In genomic region chr14:68088463-68088862, GRCh38 we compare ENCODE assay signal across 9 cellular contexts.
DNase-seq lines count a peak whose midpoint lies in the region; ATAC-seq and TF ChIP-seq lines count a peak whose summit lies in the region.
"Had no signal": no experiment of that assay in that cellular context is flagged by ENCODE, and none has a peak within 500 bp of the region (broad histone marks: within the 10 kb centered on the region; RNA-seq: fewer than 3 reads in every experiment).

No MANE protein-coding gene starts in this region.

- peaks cover 4% of the 10 kb centered on the region for H3K4me1 ChIP-seq in ovary (ENCODE audit: insufficient read depth)
- no peaks in the 10 kb centered on the region for H3K4me1 ChIP-seq in Caco-2
- H3K4me1 ChIP-seq in PC-3 (ENCODE audit: insufficient read depth, low read length) = no peaks in the 10 kb centered on the region
- H3K4me1 ChIP-seq: pancreas had no signal

- no peaks in the 10 kb centered on the region for H3K36me3 Mint-ChIP-seq in Caco-2 (ENCODE audit: insufficient read depth, unreplicated experiment)

- no peak overlapping the region for H3K4me2 ChIP-seq in PC-3 (ENCODE audit: low read length)

- CTCF ChIA-PET in Caco-2 (lab: Charles Lee) = no interaction called here
- CTCF ChIA-PET in PC-3 (lab: Charles Lee) = no interaction called here

- no TSS peak for BruUV-seq in Caco-2 (replicated peaks; lab: Mats Ljungman, UMichigan)
- BruUV-seq in PC-3 (replicated peaks; lab: Mats Ljungman, UMichigan) = no TSS peak

- H3K9me3 ChIP-seq in ovary (no peaks in the 10 kb centered on the region), Caco-2 (no peaks in the 10 kb centered on the region), PC-3 (ENCODE audit: low read length) (no peaks in the 10 kb centered on the region)
- H3K9me3 ChIP-seq: pancreas had no signal

- no peak overlapping the region for H3K4me3 Mint-ChIP-seq in Caco-2 (ENCODE audit: unreplicated experiment)

- H3K79me2 ChIP-seq in PC-3 (ENCODE audit: low read length) = no peaks in the 10 kb centered on the region

- no peak for TF ChIP-seq POLR2A in ovary (IDR thresholded peaks at IDR 0.05)

- H4K20me1 ChIP-seq in PC-3 (ENCODE audit: low read length) = no peaks in the 10 kb centered on the region

- no peak overlapping the region for H3K9ac ChIP-seq in PC-3 (ENCODE audit: low read length)

- no peak overlapping the region for H2AFZ ChIP-seq in PC-3 (ENCODE audit: low read length)

- no peaks in the 10 kb centered on the region for H3K27me3 Mint-ChIP-seq in Caco-2 (ENCODE audit: insufficient read depth, unreplicated experiment)

- H3K36me3 ChIP-seq in ovary (no peaks in the 10 kb centered on the region), Caco-2 (ENCODE audit: control insufficient read depth, insufficient read depth, low read length) (no peaks in the 10 kb centered on the region), PC-3 (ENCODE audit: low read depth, low read length) (no peaks in the 10 kb centered on the region)
- H3K36me3 ChIP-seq: pancreas had no signal

- POLR2A ChIA-PET in Caco-2 (lab: Charles Lee) (no interaction called here), PC-3 (lab: Charles Lee; ENCODE audit: unreplicated experiment) (no interaction called here)

- DNase-seq in DMS79 (lab: John Stamatoyannopoulos, UW) (peak; percentile 33), NCI-H2107 (lab: John Stamatoyannopoulos, UW) (peak; percentile 40), dermis microvascular lymphatic vessel endothelial cell (ENCODE audit: low read depth in 2 of 2) (peak; percentile 31 to 63), ovary (peak in 3 of 5 donors; percentile 35 to 55 (median 51)), Caco-2 (no peak), PC-3 (no peak), globus pallidus (ENCODE audit: low spot score) (no peak)
- no peak for DNase-seq in NK-92 treated with Interleukin-12 subunit alpha and Interleukin-12 subunit beta, amount 100 ng/mL, for 24 hours (lab: John Stamatoyannopoulos, UW)
- DNase-seq: pancreas had no signal

- H3F3A ChIP-seq in PC-3 (ENCODE audit: low read length, unreplicated experiment) = no peaks in the 10 kb centered on the region

- intact Hi-C loops in ovary (cut with DNase I) (no loop called here), Caco-2 (cut with micrococcal nuclease; ENCODE audit: unreplicated experiment) (loop anchor here (10.0 kb wide), 1 partner anchor 156 kb away; no protein-coding TSS in a partner anchor), PC-3 (cut with micrococcal nuclease) (loop anchor here (10.0 kb wide), 1 partner anchor 276 kb away; no protein-coding TSS in a partner anchor)

- H3K4me3 ChIP-seq in ovary (peak overlapping the region; percentile 29), Caco-2 (ENCODE audit: low read depth, low read length) (no peak overlapping the region), PC-3 (ENCODE audit: low read length) (no peak overlapping the region)
- H3K4me3 ChIP-seq: pancreas had no signal

- no peak overlapping the region for H3K27ac Mint-ChIP-seq in Caco-2 (ENCODE audit: unreplicated experiment)

- H3K9me2 ChIP-seq in PC-3 (replicated peaks; ENCODE audit: low read length) = no peaks in the 10 kb centered on the region

- H3K4me1 Mint-ChIP-seq in Caco-2 (ENCODE audit: low read depth, unreplicated experiment) = no peaks in the 10 kb centered on the region

- H3K27ac ChIP-seq in ovary (no peak overlapping the region), PC-3 (ENCODE audit: low read length) (no peak overlapping the region)
- H3K27ac ChIP-seq: pancreas had no signal

- 50 to 58% (median 53%) methylated on average over 5 of the region's 5 CpGs for WGBS in ovary, 3 donors

- no peaks in the 10 kb centered on the region for H3K9me3 Mint-ChIP-seq in Caco-2 (ENCODE audit: unreplicated experiment)

- ATAC-seq in PC-3 = no peak

- TF ChIP-seq CTCF in ovary (IDR thresholded peaks at IDR 0.05) (no peak), Caco-2 (IDR thresholded peaks at IDR 0.05; ENCODE audit: insufficient read depth in 1 of 2, low read depth in 1 of 2, low read length in 1 of 2, severe bottlenecking in 1 of 2, unreplicated experiment in 1 of 2) (no peak), PC-3 (conservative IDR thresholded peaks at IDR 0.05; ENCODE audit: low read depth, low read length) (no peak)

- H3K27me3 ChIP-seq in ovary (no peaks in the 10 kb centered on the region), Caco-2 (replicated peaks; ENCODE audit: control insufficient read depth, insufficient read depth, low read length) (no peaks in the 10 kb centered on the region), PC-3 (ENCODE audit: low read length) (no peaks in the 10 kb centered on the region)
- H3K27me3 ChIP-seq: pancreas had no signal

- no peak for TF ChIP-seq EP300 in ovary (IDR thresholded peaks at IDR 0.05)

Comparison
In these comparisons a context has a peak if more than half of its experiments do, and no peak if none do; other contexts are left out.
1. DNase-seq: peak in DMS79 (single experiment), NCI-H2107 (single experiment), dermis microvascular lymphatic vessel endothelial cell (2 of 2) and ovary (3 of 5); none in Caco-2 (0 of 2), PC-3 (single experiment), globus pallidus (single experiment) and NK-92 treated with Interleukin-12 subunit alpha and Interleukin-12 subunit beta, amount 100 ng/mL, for 24 hours (single experiment).
2. intact Hi-C loops: an anchor here in Caco-2 (10.0 kb wide) and PC-3 (10.0 kb wide); none called in ovary.